In genomic region chr15:31752363-31752762, GRCh38 we compare ENCODE assay signal across 1 cellular context.
TF ChIP-seq lines count a peak whose summit lies in the region.

No MANE protein-coding gene starts in this region.

TF ChIP-seq in A549, 52 proteins besides CTCF, POLR2A, EP300 and RAD21 (continued from another document):
- TF ChIP-seq ZNF302 (CRISPR knock-in tag; IDR thresholded peaks at IDR 0.05) (no peak), RNF2 (IDR thresholded peaks at IDR 0.05; ENCODE audit: borderline replicate concordance, low read depth) (no peak), JUNB (IDR thresholded peaks at IDR 0.05) (peak; percentile 92), ELK1 (IDR thresholded peaks at IDR 0.05; ENCODE audit: low read depth, low read length) (no peak), GATA3 (IDR thresholded peaks at IDR 0.05; ENCODE audit: borderline replicate concordance) (peak; percentile 31; the same call in 1 of the 2 replicates), KDM1A (IDR thresholded peaks at IDR 0.05; ENCODE audit: low read depth) (no peak), E2F6 (IDR thresholded peaks at IDR 0.05; ENCODE audit: borderline replicate concordance, low read depth) (no peak), NR3C1 (IDR thresholded peaks at IDR 0.05) (no peak), MAZ (IDR thresholded peaks at IDR 0.05; ENCODE audit: borderline replicate concordance, low read depth, low read length) (no peak), ZFP36 (IDR thresholded peaks at IDR 0.05; ENCODE audit: borderline replicate concordance, partially characterized antibody) (no peak), MAFK (IDR thresholded peaks at IDR 0.05; ENCODE audit: partially characterized antibody) (peak; percentile 96), RFX5 (IDR thresholded peaks at IDR 0.05) (no peak), EHMT2 (IDR thresholded peaks at IDR 0.05; ENCODE audit: low read depth) (no peak), HEYL (CRISPR knock-in tag; IDR thresholded peaks at IDR 0.05) (no peak), SREBF2 (IDR thresholded peaks at IDR 0.05) (no peak), MAX (IDR thresholded peaks at IDR 0.05) (peak; percentile 39; the same call in 1 of the 2 replicates), JUN (IDR thresholded peaks at IDR 0.05) (no peak), ZC3H11A (IDR thresholded peaks at IDR 0.05) (no peak), HOXB13 (CRISPR knock-in tag; IDR thresholded peaks at IDR 0.05; ENCODE audit: low read depth) (no peak), PHF8 (IDR thresholded peaks at IDR 0.05; ENCODE audit: borderline replicate concordance, low read depth) (no peak), NFE2L2 (conservative IDR thresholded peaks at IDR 0.05; ENCODE audit: low read length) (peak; percentile 80), PBX3 (IDR thresholded peaks at IDR 0.05) (no peak), BCL3 (IDR thresholded peaks at IDR 0.05) (0 out of 3 replicates have a peak, but pooled peaks have one; percentile 68)
